Comparison of ENCODE assay signal across 9 cellular contexts in genomic region chr16:27323781-27324561, GRCh38. TPM values are rescaled to one million over a fixed set of nuclear protein-coding genes. Genes with fewer than 3 reads are reported as not detected.
DNase-seq lines count a peak whose midpoint lies in the region; ATAC-seq and TF ChIP-seq lines count a peak whose summit lies in the region.
"Had no signal": no experiment of that assay in that cellular context is flagged by ENCODE, and none has a peak within 500 bp of the region (broad histone marks: within the 10 kb centered on the region; RNA-seq: fewer than 3 reads in every experiment).

No MANE protein-coding gene starts in this region.

- TF ChIP-seq POLR2A in stomach (IDR thresholded peaks at IDR 0.05): no peak

- H3K36me3 ChIP-seq in liver (ENCODE audit: control insufficient read depth in 4 of 4, insufficient read depth in 3 of 4, low read depth in 1 of 4, low read length in 3 of 4) (peaks cover 0 to under 1% (median 0%) of the 10 kb centered on the region in 4 donors), stomach (peaks cover 0 to 7% (median 0%) of the 10 kb centered on the region in 4 donors)

- peaks cover 1% of the 10 kb centered on the region for H3K9me3 Mint-ChIP-seq in activated naive CD8-positive, alpha-beta T cell treated with anti-CD3 and anti-CD28 coated beads for 36 hours

- intact Hi-C loops in stomach (cut with DNase I; ENCODE audit: low total_unique reads): no loop called here

- TF ChIP-seq CTCF in liver (IDR thresholded peaks at IDR 0.05; ENCODE audit: low read depth, low read length, missing input control) (no peak), stomach (IDR thresholded peaks at IDR 0.05) (no peak)

- H3K9ac ChIP-seq in liver (ENCODE audit: low read depth in 1 of 2, low read length in 2 of 2): no peak overlapping the region

- H3K4me1 ChIP-seq in liver (ENCODE audit: control insufficient read depth in 4 of 4, insufficient read depth in 4 of 4, low read length in 3 of 4): peaks cover 44 to 70% (median 57%) of the 10 kb centered on the region in 4 donors
- H3K4me1 ChIP-seq in stomach: peaks cover 84 to 100% (median 93%) of the 10 kb centered on the region in 4 donors

- no peaks in the 10 kb centered on the region for H3K27me3 ChIP-seq in liver (ENCODE audit: control insufficient read depth in 4 of 4, insufficient read depth in 4 of 4, low read length in 3 of 4)
- no peaks in the 10 kb centered on the region for H3K27me3 ChIP-seq in stomach

- peaks cover 82% of the 10 kb centered on the region for H3K4me1 Mint-ChIP-seq in activated naive CD8-positive, alpha-beta T cell treated with anti-CD3 and anti-CD28 coated beads for 36 hours

- no peaks in the 10 kb centered on the region for H3K27me3 Mint-ChIP-seq in activated naive CD8-positive, alpha-beta T cell treated with anti-CD3 and anti-CD28 coated beads for 36 hours

- no peak overlapping the region for H3K4me3 Mint-ChIP-seq in activated naive CD8-positive, alpha-beta T cell treated with anti-CD3 and anti-CD28 coated beads for 36 hours

- ATAC-seq in GM18498 (IDR thresholded peaks at IDR 0.05; ENCODE audit: unreplicated experiment): no peak

- H3K4me3 ChIP-seq in liver (ENCODE audit: low read depth in 1 of 3, low read length in 3 of 3) (no peak overlapping the region), stomach (no peak overlapping the region)

- H3K27ac ChIP-seq in liver (ENCODE audit: low read depth in 1 of 2, low read length in 2 of 2): peak overlapping the region; percentile 92 to 98
- H3K27ac ChIP-seq in stomach: peak overlapping the region; percentile 52 to 100 (median 100)

- peak in 1 of 2 donors; percentile 42 for TF ChIP-seq RAD21 in liver (IDR thresholded peaks at IDR 0.05)

- TF ChIP-seq EP300 in stomach (IDR thresholded peaks at IDR 0.05): no peak

- DNase-seq in activated T-cell treated with anti-CD3 and anti-CD28 coated beads, Interleukin-2, amount 50 U/mL, for 1 hour: peak; percentile 19
- DNase-seq in activated T-cell treated with anti-CD3 and anti-CD28 coated beads, Interleukin-2, amount 50 U/mL, for 48 hours: no peak
- no peak for DNase-seq in activated naive CD8-positive, alpha-beta T cell treated with anti-CD3 and anti-CD28 coated beads for 36 hours
- DNase-seq in stomach (no peak), inferior parietal cortex (ENCODE audit: extremely low spot score) (no peak)
- no peak for DNase-seq in stimulated activated naive CD4-positive, alpha-beta T cell (lab: John Stamatoyannopoulos, UW)
- DNase-seq: NCI-H526 treated with DMSO at 0.1 percent for 48 hours had no signal

- 50% methylated on average over 13 of the region's 13 CpGs for WGBS in liver
- WGBS in stomach, 5 donors: 78 to 83% (median 79%) methylated on average over 8 to 13 of the region's 13 CpGs

- peaks cover 81% of the 10 kb centered on the region for H3K36me3 Mint-ChIP-seq in activated naive CD8-positive, alpha-beta T cell treated with anti-CD3 and anti-CD28 coated beads for 36 hours

- H3K9me3 ChIP-seq in liver (ENCODE audit: control insufficient read depth in 4 of 4, low read length in 3 of 4): no peaks in the 10 kb centered on the region
- no peaks in the 10 kb centered on the region for H3K9me3 ChIP-seq in stomach

- peak overlapping the region; percentile 76 for H3K27ac Mint-ChIP-seq in activated naive CD8-positive, alpha-beta T cell treated with anti-CD3 and anti-CD28 coated beads for 36 hours

TF ChIP-seq in liver, 16 proteins besides CTCF, POLR2A, EP300 and RAD21:
- peak; percentile 52 for TF ChIP-seq NR2F2 (IDR thresholded peaks at IDR 0.05)
- peak; percentile 69 for TF ChIP-seq SP1 (IDR thresholded peaks at IDR 0.05)
- TF ChIP-seq EGR1 (IDR thresholded peaks at IDR 0.05; ENCODE audit: low read depth in 2 of 2): no peak
- peak; percentile 64 for TF ChIP-seq YY1 (IDR thresholded peaks at IDR 0.05)
- TF ChIP-seq, protein P1, sequence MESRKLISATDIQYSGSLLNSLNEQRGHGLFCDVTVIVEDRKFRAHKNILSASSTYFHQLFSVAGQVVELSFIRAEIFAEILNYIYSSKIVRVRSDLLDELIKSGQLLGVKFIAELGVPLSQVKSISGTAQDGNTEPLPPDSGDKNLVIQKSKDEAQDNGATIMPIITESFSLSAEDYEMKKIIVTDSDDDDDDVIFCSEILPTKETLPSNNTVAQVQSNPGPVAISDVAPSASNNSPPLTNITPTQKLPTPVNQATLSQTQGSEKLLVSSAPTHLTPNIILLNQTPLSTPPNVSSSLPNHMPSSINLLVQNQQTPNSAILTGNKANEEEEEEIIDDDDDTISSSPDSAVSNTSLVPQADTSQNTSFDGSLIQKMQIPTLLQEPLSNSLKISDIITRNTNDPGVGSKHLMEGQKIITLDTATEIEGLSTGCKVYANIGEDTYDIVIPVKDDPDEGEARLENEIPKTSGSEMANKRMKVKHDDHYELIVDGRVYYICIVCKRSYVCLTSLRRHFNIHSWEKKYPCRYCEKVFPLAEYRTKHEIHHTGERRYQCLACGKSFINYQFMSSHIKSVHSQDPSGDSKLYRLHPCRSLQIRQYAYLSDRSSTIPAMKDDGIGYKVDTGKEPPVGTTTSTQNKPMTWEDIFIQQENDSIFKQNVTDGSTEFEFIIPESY (IDR thresholded peaks at IDR 0.05): no peak
- peak; percentile 63 to 72 for TF ChIP-seq HNF4A (conservative IDR thresholded peaks at IDR 0.05)
- peak; percentile 78 to 89 for TF ChIP-seq RXRA (IDR thresholded peaks at IDR 0.05)
- TF ChIP-seq GABPA (IDR thresholded peaks at IDR 0.05 in 1 of 2, conservative IDR thresholded peaks at IDR 0.05 in 1 of 2): no peak
- TF ChIP-seq JUND (IDR thresholded peaks at IDR 0.05): no peak
- TF ChIP-seq, protein P2, sequence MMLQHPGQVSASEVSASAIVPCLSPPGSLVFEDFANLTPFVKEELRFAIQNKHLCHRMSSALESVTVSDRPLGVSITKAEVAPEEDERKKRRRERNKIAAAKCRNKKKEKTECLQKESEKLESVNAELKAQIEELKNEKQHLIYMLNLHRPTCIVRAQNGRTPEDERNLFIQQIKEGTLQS (IDR thresholded peaks at IDR 0.05): no peak
- no peak for TF ChIP-seq FOXA1 (IDR thresholded peaks at IDR 0.05)
- no peak for TF ChIP-seq FOXA2 (IDR thresholded peaks at IDR 0.05)

RNA-seq across cellular contexts. Expression of gene IL4R, which starts 10.2 kb away (rescaled TPM):
- 100 to 1,000 TPM; 183 to 190 TPM for total RNA-seq in activated naive CD8-positive, alpha-beta T cell treated with anti-CD3 and anti-CD28 coated beads for 36 hours
- total RNA-seq in liver (10 to 100 TPM; 18.0 to 61.9 TPM), stomach (100 to 1,000 TPM in 2 of 5 donors, 10 to 100 TPM in 3; 23.9 to 120 (median 55.2) TPM)
- polyA plus RNA-seq in liver (10 to 100 TPM; 15.5 to 41.8 TPM), stomach (10 to 100 TPM; 17.4 to 55.8 (median 18.9) TPM)

RNA-seq across cellular contexts. Expression of gene NSMCE1, which starts 55.4 kb away (rescaled TPM):
- total RNA-seq in activated naive CD8-positive, alpha-beta T cell treated with anti-CD3 and anti-CD28 coated beads for 36 hours: 100 to 1,000 TPM; 133 to 146 TPM
- total RNA-seq in liver (10 to 100 TPM; 16.5 to 16.6 TPM), stomach (100 to 1,000 TPM in 1 of 5 donors, 10 to 100 TPM in 3, 1 to 10 TPM in 1; 9.3 to 120 (median 24.1) TPM)
- polyA plus RNA-seq in liver (10 to 100 TPM; 26.9 to 39.0 TPM), stomach (10 to 100 TPM; 53.5 to 67.0 (median 66.0) TPM)
